1 cellular context compared by ENCODE assay signal in the genomic region with DNA sequence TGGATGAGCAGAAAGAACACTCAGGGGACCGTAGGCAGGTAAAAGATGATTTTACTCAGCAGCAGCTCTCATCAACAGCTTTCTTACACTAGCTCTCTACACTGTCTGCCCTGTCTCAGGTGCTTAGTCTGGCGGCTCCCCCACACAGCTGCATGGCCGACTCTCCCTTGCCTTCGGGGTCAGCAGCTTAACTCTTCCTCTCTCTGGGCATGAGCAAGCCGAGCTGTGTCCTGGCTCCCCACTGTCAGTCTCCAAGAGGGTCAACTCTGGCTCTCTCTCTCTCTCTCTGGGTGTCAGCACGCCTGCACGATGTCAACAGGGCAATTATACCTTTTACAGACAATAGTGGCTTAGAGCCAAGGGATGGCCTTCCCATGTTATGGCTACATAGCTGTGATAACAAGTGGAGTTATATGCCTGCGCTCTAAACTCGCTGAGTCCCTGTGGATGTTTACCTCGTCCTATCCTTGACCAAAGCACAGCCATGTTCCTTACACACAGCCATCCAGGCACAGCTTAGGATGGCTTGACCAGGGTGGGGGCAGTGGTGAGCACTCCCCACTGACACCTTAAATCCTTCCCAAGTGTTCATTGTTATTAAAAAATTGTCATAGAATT.
TF ChIP-seq lines count a peak whose summit lies in the region.

No MANE protein-coding gene starts in this region.

TF ChIP-seq in HepG2, 621 proteins besides CTCF, POLR2A, EP300 and RAD21:
- no peak for TF ChIP-seq ZSCAN30 (CRISPR knock-in tag; IDR thresholded peaks at IDR 0.05)
- TF ChIP-seq, protein P1, sequence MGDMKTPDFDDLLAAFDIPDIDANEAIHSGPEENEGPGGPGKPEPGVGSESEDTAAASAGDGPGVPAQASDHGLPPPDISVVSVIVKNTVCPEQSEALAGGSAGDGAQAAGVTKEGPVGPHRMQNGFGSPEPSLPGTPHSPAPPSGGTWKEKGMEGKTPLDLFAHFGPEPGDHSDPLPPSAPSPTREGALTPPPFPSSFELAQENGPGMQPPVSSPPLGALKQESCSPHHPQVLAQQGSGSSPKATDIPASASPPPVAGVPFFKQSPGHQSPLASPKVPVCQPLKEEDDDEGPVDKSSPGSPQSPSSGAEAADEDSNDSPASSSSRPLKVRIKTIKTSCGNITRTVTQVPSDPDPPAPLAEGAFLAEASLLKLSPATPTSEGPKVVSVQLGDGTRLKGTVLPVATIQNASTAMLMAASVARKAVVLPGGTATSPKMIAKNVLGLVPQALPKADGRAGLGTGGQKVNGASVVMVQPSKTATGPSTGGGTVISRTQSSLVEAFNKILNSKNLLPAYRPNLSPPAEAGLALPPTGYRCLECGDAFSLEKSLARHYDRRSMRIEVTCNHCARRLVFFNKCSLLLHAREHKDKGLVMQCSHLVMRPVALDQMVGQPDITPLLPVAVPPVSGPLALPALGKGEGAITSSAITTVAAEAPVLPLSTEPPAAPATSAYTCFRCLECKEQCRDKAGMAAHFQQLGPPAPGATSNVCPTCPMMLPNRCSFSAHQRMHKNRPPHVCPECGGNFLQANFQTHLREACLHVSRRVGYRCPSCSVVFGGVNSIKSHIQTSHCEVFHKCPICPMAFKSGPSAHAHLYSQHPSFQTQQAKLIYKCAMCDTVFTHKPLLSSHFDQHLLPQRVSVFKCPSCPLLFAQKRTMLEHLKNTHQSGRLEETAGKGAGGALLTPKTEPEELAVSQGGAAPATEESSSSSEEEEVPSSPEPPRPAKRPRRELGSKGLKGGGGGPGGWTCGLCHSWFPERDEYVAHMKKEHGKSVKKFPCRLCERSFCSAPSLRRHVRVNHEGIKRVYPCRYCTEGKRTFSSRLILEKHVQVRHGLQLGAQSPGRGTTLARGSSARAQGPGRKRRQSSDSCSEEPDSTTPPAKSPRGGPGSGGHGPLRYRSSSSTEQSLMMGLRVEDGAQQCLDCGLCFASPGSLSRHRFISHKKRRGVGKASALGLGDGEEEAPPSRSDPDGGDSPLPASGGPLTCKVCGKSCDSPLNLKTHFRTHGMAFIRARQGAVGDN (CRISPR knock-in tag; IDR thresholded peaks at IDR 0.05) = peak; percentile 57
- no peak for TF ChIP-seq ZNF562 (CRISPR knock-in tag; IDR thresholded peaks at IDR 0.05; ENCODE audit: borderline replicate concordance)
- no peak for TF ChIP-seq ISX (CRISPR knock-in tag; conservative IDR thresholded peaks at IDR 0.05)
- TF ChIP-seq AGO2 (optimal IDR thresholded peaks at IDR 0.05; ENCODE audit: low read depth, low read length) = no peak
- peak; percentile 83; the same call in 1 of the 2 replicates for TF ChIP-seq ZSCAN31 (CRISPR knock-in tag; IDR thresholded peaks at IDR 0.05; ENCODE audit: low read depth)
- TF ChIP-seq SOX13 (IDR thresholded peaks at IDR 0.05) = no peak
- peak in 1 of 2 experiments; percentile 38; a peak in 2 of 4 replicates for TF ChIP-seq SOX13 (CRISPR knock-in tag; conservative IDR thresholded peaks at IDR 0.05 in 1 of 2, IDR thresholded peaks at IDR 0.05 in 1 of 2)
- no peak for TF ChIP-seq ZNF7 (CRISPR knock-in tag; IDR thresholded peaks at IDR 0.05)
- no peak for TF ChIP-seq PITX1 (CRISPR knock-in tag; IDR thresholded peaks at IDR 0.05)
- no peak for TF ChIP-seq GABPB1 (CRISPR knock-in tag; IDR thresholded peaks at IDR 0.05)
- no peak for TF ChIP-seq NR3C1 (CRISPR knock-in tag; IDR thresholded peaks at IDR 0.05)
- TF ChIP-seq SOX5 (CRISPR knock-in tag; IDR thresholded peaks at IDR 0.05; ENCODE audit: borderline replicate concordance) = no peak
- no peak for TF ChIP-seq HNRNPK (IDR thresholded peaks at IDR 0.05; ENCODE audit: low read depth, low read length, poor library complexity, severe bottlenecking)
- no peak for TF ChIP-seq BORCS8-MEF2B (CRISPR knock-in tag; IDR thresholded peaks at IDR 0.05)
- TF ChIP-seq SIX4 (CRISPR knock-in tag; IDR thresholded peaks at IDR 0.05) = no peak
- TF ChIP-seq SIN3B (IDR thresholded peaks at IDR 0.05; ENCODE audit: low read length) = no peak
- no peak for TF ChIP-seq ZNF619 (CRISPR knock-in tag; IDR thresholded peaks at IDR 0.05)
- TF ChIP-seq IKZF1 (IDR thresholded peaks at IDR 0.05) = no peak
- no peak for TF ChIP-seq ETV6 (CRISPR knock-in tag; conservative IDR thresholded peaks at IDR 0.05)
- no peak for TF ChIP-seq NFYB (CRISPR knock-in tag; IDR thresholded peaks at IDR 0.05)
- TF ChIP-seq, protein P2, sequence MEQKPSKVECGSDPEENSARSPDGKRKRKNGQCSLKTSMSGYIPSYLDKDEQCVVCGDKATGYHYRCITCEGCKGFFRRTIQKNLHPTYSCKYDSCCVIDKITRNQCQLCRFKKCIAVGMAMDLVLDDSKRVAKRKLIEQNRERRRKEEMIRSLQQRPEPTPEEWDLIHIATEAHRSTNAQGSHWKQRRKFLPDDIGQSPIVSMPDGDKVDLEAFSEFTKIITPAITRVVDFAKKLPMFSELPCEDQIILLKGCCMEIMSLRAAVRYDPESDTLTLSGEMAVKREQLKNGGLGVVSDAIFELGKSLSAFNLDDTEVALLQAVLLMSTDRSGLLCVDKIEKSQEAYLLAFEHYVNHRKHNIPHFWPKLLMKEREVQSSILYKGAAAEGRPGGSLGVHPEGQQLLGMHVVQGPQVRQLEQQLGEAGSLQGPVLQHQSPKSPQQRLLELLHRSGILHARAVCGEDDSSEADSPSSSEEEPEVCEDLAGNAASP (CRISPR knock-in tag; IDR thresholded peaks at IDR 0.05; ENCODE audit: borderline replicate concordance) = no peak
- no peak for TF ChIP-seq ZNF468 (CRISPR knock-in tag; IDR thresholded peaks at IDR 0.05)
- TF ChIP-seq, protein P3, sequence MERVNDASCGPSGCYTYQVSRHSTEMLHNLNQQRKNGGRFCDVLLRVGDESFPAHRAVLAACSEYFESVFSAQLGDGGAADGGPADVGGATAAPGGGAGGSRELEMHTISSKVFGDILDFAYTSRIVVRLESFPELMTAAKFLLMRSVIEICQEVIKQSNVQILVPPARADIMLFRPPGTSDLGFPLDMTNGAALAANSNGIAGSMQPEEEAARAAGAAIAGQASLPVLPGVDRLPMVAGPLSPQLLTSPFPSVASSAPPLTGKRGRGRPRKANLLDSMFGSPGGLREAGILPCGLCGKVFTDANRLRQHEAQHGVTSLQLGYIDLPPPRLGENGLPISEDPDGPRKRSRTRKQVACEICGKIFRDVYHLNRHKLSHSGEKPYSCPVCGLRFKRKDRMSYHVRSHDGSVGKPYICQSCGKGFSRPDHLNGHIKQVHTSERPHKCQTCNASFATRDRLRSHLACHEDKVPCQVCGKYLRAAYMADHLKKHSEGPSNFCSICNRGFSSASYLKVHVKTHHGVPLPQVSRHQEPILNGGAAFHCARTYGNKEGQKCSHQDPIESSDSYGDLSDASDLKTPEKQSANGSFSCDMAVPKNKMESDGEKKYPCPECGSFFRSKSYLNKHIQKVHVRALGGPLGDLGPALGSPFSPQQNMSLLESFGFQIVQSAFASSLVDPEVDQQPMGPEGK (CRISPR knock-in tag; IDR thresholded peaks at IDR 0.05) = peak; percentile 42; the same call in 1 of the 2 replicates
- no peak for TF ChIP-seq SRSF1 (optimal IDR thresholded peaks at IDR 0.05; ENCODE audit: low read depth, low read length)
- TF ChIP-seq ZMYM2 (CRISPR knock-in tag; IDR thresholded peaks at IDR 0.05) = no peak
- TF ChIP-seq RNF2 (conservative IDR thresholded peaks at IDR 0.05; ENCODE audit: low read depth) = no peak
- no peak for TF ChIP-seq ZBTB7A (CRISPR knock-in tag; IDR thresholded peaks at IDR 0.05)
- TF ChIP-seq, protein P4, sequence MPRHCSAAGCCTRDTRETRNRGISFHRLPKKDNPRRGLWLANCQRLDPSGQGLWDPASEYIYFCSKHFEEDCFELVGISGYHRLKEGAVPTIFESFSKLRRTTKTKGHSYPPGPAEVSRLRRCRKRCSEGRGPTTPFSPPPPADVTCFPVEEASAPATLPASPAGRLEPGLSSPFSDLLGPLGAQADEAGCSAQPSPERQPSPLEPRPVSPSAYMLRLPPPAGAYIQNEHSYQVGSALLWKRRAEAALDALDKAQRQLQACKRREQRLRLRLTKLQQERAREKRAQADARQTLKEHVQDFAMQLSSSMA (CRISPR knock-in tag; IDR thresholded peaks at IDR 0.05) = no peak
